In the genomic region with DNA sequence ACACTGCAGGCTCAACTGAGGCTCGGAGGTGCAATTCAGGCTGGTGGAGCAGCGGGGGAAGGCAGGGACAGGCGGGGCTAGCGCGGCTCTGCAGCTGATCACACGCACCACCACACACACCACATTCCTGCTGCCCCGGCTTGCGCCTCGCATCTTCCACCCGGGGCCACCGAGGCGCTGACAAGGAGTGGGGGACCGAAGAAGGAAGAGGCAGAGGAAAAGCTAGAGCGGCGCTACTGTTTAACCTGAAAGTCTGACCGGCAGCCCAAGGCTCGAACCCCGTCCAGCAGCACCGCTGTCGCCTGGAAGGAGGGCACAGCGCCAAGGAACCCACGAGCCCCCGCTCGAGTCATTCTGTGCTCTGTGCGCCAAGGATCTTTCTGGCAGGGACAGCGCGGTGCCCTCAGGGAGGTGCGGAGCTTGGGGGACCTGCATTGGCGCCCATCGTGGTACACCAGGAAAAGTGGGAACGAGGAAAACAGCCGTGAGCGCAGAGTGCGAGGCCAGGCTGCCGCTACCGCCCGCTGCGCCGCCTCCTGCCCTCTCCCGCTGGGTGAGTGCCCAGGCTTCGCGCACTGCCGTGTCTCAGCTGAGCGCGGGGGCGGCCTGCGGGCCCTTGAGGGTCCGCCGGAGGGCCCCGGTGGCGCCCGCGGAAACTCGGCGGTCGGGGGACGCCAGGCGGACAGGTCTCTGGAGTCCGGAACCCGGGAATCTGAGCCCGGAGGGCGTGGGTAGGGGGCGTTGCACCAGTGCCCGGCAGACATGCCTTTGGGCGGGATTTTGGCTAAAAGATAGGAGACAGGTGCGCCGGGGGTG, we compare ENCODE assay signal across 9 cellular contexts. TPM values are rescaled to one million over a fixed set of nuclear protein-coding genes. Genes with fewer than 3 reads are reported as not detected.
DNase-seq lines count a peak whose midpoint lies in the region; ATAC-seq and TF ChIP-seq lines count a peak whose summit lies in the region.
"Had no signal": no experiment of that assay in that cellular context is flagged by ENCODE, and none has a peak within 500 bp of the region (broad histone marks: within the 10 kb centered on the region; RNA-seq: fewer than 3 reads in every experiment).

No MANE protein-coding gene starts in this region.

- H3K4me3 Mint-ChIP-seq in endodermal cell, result peak overlapping the region; percentile 77
- H3K4me3 Mint-ChIP-seq in CD8-positive, alpha-beta memory T cell, result no peak overlapping the region
- no peak overlapping the region for H3K4me3 Mint-ChIP-seq in activated T-helper 2 cell treated with anti-CD3 and anti-CD28 coated beads, Interferon-gamma antibody, Interleukin-2, Interleukin-4, amounts not matched to agents 10 μg/mL and 5 μg/mL and 100 μg/mL, durations not matched to agents 14 hours and 24 hours and 36 hours (ENCODE audit: low read depth)

- intact Hi-C loops in activated T-helper 2 cell treated with anti-CD3 and anti-CD28 coated beads, Interferon-gamma antibody, Interleukin-2, Interleukin-4, amounts not matched to agents 10 μg/mL and 5 μg/mL and 100 μg/mL, durations not matched to agents 14 hours and 24 hours and 36 hours (cut with micrococcal nuclease), result no loop called here

- peaks cover 7% of the 10 kb centered on the region for H3K4me1 Mint-ChIP-seq in endodermal cell
- peaks cover 0 to 4% (median 0%) of the 10 kb centered on the region in 3 donors for H3K4me1 Mint-ChIP-seq in CD8-positive, alpha-beta memory T cell
- no peaks in the 10 kb centered on the region for H3K4me1 Mint-ChIP-seq in activated T-helper 2 cell treated with anti-CD3 and anti-CD28 coated beads, Interferon-gamma antibody, Interleukin-2, Interleukin-4, amounts not matched to agents 10 μg/mL and 5 μg/mL and 100 μg/mL, durations not matched to agents 14 hours and 24 hours and 36 hours (ENCODE audit: low read depth)

- no peaks in the 10 kb centered on the region for H3K4me1 ChIP-seq in endodermal cell (ENCODE audit: control insufficient read depth, insufficient read depth, low read length)
- no peaks in the 10 kb centered on the region for H3K4me1 ChIP-seq in CD8-positive, alpha-beta memory T cell (ENCODE audit: insufficient read depth, low read length)

- WGBS in endodermal cell (ENCODE audit: insufficient coverage in 1 of 2, insufficient read length in 1 of 2), 2 experiments, result 0 to 2% methylated on average over 26 to 67 of the region's 67 CpGs

- CTCF ChIA-PET in CD8-positive, alpha-beta memory T cell (lab: Charles Lee), result no interaction called here

- TF ChIP-seq CTCF in endodermal cell (conservative IDR thresholded peaks at IDR 0.05), result peak; percentile 33

- H3K27me3 ChIP-seq in endodermal cell (ENCODE audit: control insufficient read depth, insufficient read depth, low read length, poor library complexity, severe bottlenecking), result peaks cover 23% of the 10 kb centered on the region
- H3K27me3 ChIP-seq in CD8-positive, alpha-beta memory T cell (ENCODE audit: insufficient read depth, low read length, poor library complexity, severe bottlenecking), result no peaks in the 10 kb centered on the region

- peaks cover 35% of the 10 kb centered on the region for H3K27me3 Mint-ChIP-seq in endodermal cell (ENCODE audit: insufficient read depth)
- peaks cover 7 to 17% of the 10 kb centered on the region in 2 donors for H3K27me3 Mint-ChIP-seq in CD8-positive, alpha-beta memory T cell
- H3K27me3 Mint-ChIP-seq in activated T-helper 2 cell treated with anti-CD3 and anti-CD28 coated beads, Interferon-gamma antibody, Interleukin-2, Interleukin-4, amounts not matched to agents 10 μg/mL and 5 μg/mL and 100 μg/mL, durations not matched to agents 14 hours and 24 hours and 36 hours (ENCODE audit: low read depth), result peaks cover 29% of the 10 kb centered on the region

- H3K9me3 ChIP-seq in endodermal cell (ENCODE audit: control insufficient read depth, low read length), result no peaks in the 10 kb centered on the region
- no peaks in the 10 kb centered on the region for H3K9me3 ChIP-seq in CD8-positive, alpha-beta memory T cell (ENCODE audit: low read length)

- peaks cover 4% of the 10 kb centered on the region for H3K36me3 Mint-ChIP-seq in endodermal cell (ENCODE audit: low read depth)
- no peaks in the 10 kb centered on the region for H3K36me3 Mint-ChIP-seq in CD8-positive, alpha-beta memory T cell
- H3K36me3 Mint-ChIP-seq in activated T-helper 2 cell treated with anti-CD3 and anti-CD28 coated beads, Interferon-gamma antibody, Interleukin-2, Interleukin-4, amounts not matched to agents 10 μg/mL and 5 μg/mL and 100 μg/mL, durations not matched to agents 14 hours and 24 hours and 36 hours (ENCODE audit: low read depth), result no peaks in the 10 kb centered on the region

- no peak for ATAC-seq in HG02798 (IDR thresholded peaks at IDR 0.05; ENCODE audit: poor library complexity, unreplicated experiment)

- no peaks in the 10 kb centered on the region for H3K36me3 ChIP-seq in endodermal cell (ENCODE audit: control insufficient read depth, insufficient read depth, low read length)
- no peaks in the 10 kb centered on the region for H3K36me3 ChIP-seq in CD8-positive, alpha-beta memory T cell (ENCODE audit: insufficient read depth, low read length)

- peaks cover 5% of the 10 kb centered on the region for H3K9me3 Mint-ChIP-seq in endodermal cell
- peaks cover 6 to 19% (median 7%) of the 10 kb centered on the region in 5 donors for H3K9me3 Mint-ChIP-seq in CD8-positive, alpha-beta memory T cell
- H3K9me3 Mint-ChIP-seq in activated T-helper 2 cell treated with anti-CD3 and anti-CD28 coated beads, Interferon-gamma antibody, Interleukin-2, Interleukin-4, amounts not matched to agents 10 μg/mL and 5 μg/mL and 100 μg/mL, durations not matched to agents 14 hours and 24 hours and 36 hours, result no peaks in the 10 kb centered on the region

- H3K4me3 ChIP-seq in endodermal cell (ENCODE audit: low read length), result peak overlapping the region; percentile 78
- H3K4me3 ChIP-seq in CD8-positive, alpha-beta memory T cell (ENCODE audit: low read length), result no peak overlapping the region

- H3K27ac ChIP-seq in endodermal cell (ENCODE audit: low read depth, low read length), result no peak overlapping the region
- no peak overlapping the region for H3K27ac ChIP-seq in CD8-positive, alpha-beta memory T cell (ENCODE audit: low read depth, low read length)

- DNase-seq in ACHN, result peak; percentile 6
- peak; percentile 62 for DNase-seq in NCI-H1694 treated with DMSO at 0.1 percent for 48 hours (lab: John Stamatoyannopoulos, UW)
- DNase-seq in endodermal cell, result peak; percentile 85
- peak; percentile 15 for DNase-seq in myocyte (ENCODE audit: low read depth)
- DNase-seq in CD8-positive, alpha-beta memory T cell, result no peak
- no peak for DNase-seq in NOMO-1 treated with dmso at 0.1 percent for 144 hours (lab: John Stamatoyannopoulos, UW; ENCODE audit: unreplicated experiment)
- DNase-seq in activated T-helper 2 cell treated with anti-CD3 and anti-CD28 coated beads, Interferon-gamma antibody, Interleukin-2, Interleukin-4, amounts not matched to agents 10 μg/mL and 5 μg/mL and 100 μg/mL, durations not matched to agents 14 hours and 24 hours and 36 hours (ENCODE audit: low spot score), result no peak

- H3K27ac Mint-ChIP-seq in endodermal cell, result no peak overlapping the region
- H3K27ac Mint-ChIP-seq in CD8-positive, alpha-beta memory T cell, result no peak overlapping the region
- H3K27ac Mint-ChIP-seq in activated T-helper 2 cell treated with anti-CD3 and anti-CD28 coated beads, Interferon-gamma antibody, Interleukin-2, Interleukin-4, amounts not matched to agents 10 μg/mL and 5 μg/mL and 100 μg/mL, durations not matched to agents 14 hours and 24 hours and 36 hours, result no peak overlapping the region

- POLR2A ChIA-PET in CD8-positive, alpha-beta memory T cell (lab: Charles Lee), result no interaction called here

- H3K9ac ChIP-seq in endodermal cell (ENCODE audit: extremely low read depth, low read length, poor library complexity, severe bottlenecking), result peak overlapping the region; percentile 18

- in situ Hi-C loops in ACHN (cut with HindIII; ENCODE audit: low pct_ligation_motif_present, low pct_unique_long_range_greater_than_20kb, low sequenced_read_pairs), result no loop called here

RNA-seq across cellular contexts. Expression of a gene that starts 0.9 kb away (rescaled TPM):
- total RNA-seq in endodermal cell, result 1 to 10 TPM; 4.3 to 7.6 TPM
- polyA plus RNA-seq in endodermal cell (2013, experiment 1 of 2), result 1.2 TPM
- polyA plus RNA-seq in endodermal cell (2013, experiment 2 of 2), result 1.8 TPM
- total RNA-seq in myocyte, result 0.05 TPM in 1 of 2 replicates, not detected in the other
- 0.05 TPM for polyA plus RNA-seq in myocyte (2012)
- total RNA-seq in CD8-positive, alpha-beta memory T cell, result not detected
- not detected for polyA plus RNA-seq in CD8-positive, alpha-beta memory T cell
- total RNA-seq in activated T-helper 2 cell treated with anti-CD3 and anti-CD28 coated beads, Interferon-gamma antibody, Interleukin-2, Interleukin-4, amounts not matched to agents 10 μg/mL and 5 μg/mL and 100 μg/mL, durations not matched to agents 14 hours and 24 hours and 36 hours, result not detected in 2 replicates
- total RNA-seq: Daoy had no signal

Comparison
In these comparisons a context has a peak if more than half of its experiments do, and no peak if none do; other contexts are left out.
1. DNase-seq: peak in ACHN (single experiment), NCI-H1694 treated with DMSO at 0.1 percent for 48 hours (single experiment), endodermal cell (single experiment) and myocyte (single experiment); none in CD8-positive, alpha-beta memory T cell (0 of 5), NOMO-1 treated with dmso at 0.1 percent for 144 hours (single experiment) and activated T-helper 2 cell treated with anti-CD3 and anti-CD28 coated beads, Interferon-gamma antibody, Interleukin-2, Interleukin-4, amounts not matched to agents 10 μg/mL and 5 μg/mL and 100 μg/mL, durations not matched to agents 14 hours and 24 hours and 36 hours (single experiment).